ENCODE assay signal across 8 cellular contexts in genomic region chr1:203291201-203292096, GRCh38. TPM values are rescaled to one million over a fixed set of nuclear protein-coding genes. Genes with fewer than 3 reads are reported as not detected.
DNase-seq lines count a peak whose midpoint lies in the region; ATAC-seq, FAIRE-seq and TF ChIP-seq lines count a peak whose summit lies in the region.

No MANE protein-coding gene starts in this region.

- CTCF ChIA-PET in CD4-positive, alpha-beta T cell (lab: Charles Lee) = interaction anchor here (1.1 to 5.3 kb wide), 9 partner anchors 9 to 51 kb away, joined by 5 to 34 read pairs (median 17); no protein-coding TSS in a partner anchor
- CTCF ChIA-PET in H1 (lab: Charles Lee; ENCODE audit: partially characterized antibody) = interaction anchor here (0.7 to 39.0 kb wide), 11 partner anchors 15 to 251 kb away, joined by 3 to 785 read pairs (median 4); no protein-coding TSS in a partner anchor

- H3K18ac ChIP-seq in H1 (ENCODE audit: extremely low read depth, low read length) = no peak overlapping the region; the same call in 1 of the 2 replicates

- H3K4me1 ChIP-seq in MM.1S (ENCODE audit: low read length) = peaks cover 63% of the 10 kb centered on the region
- peaks cover 15 to 32% (median 22%) of the 10 kb centered on the region in 4 experiments for H3K4me1 ChIP-seq in H1 (replicated peaks in 1 of 4; ENCODE audit: control insufficient read depth in 3 of 4, insufficient read depth in 4 of 4, low read length in 3 of 4)
- peaks cover 3% of the 10 kb centered on the region for H3K4me1 ChIP-seq in osteoblast (ENCODE audit: insufficient read depth, low read length)

- intact Hi-C loops in CD4-positive, alpha-beta T cell (cut with DNase I, micrococcal nuclease) = no loop called here

- peak overlapping the region; percentile 55; the same call in 1 of the 2 replicates for H2BK5ac ChIP-seq in H1 (ENCODE audit: low read depth, low read length)

- TF ChIP-seq POLR2A in H1 (IDR thresholded peaks at IDR 0.05; ENCODE audit: control extremely low read depth in 1 of 2, low read depth in 2 of 2, low read length in 2 of 2) = no peak

- H3K14ac ChIP-seq in H1 (ENCODE audit: insufficient read length) = no peak overlapping the region

- peak overlapping the region; percentile 66 for H2BK20ac ChIP-seq in H1 (ENCODE audit: low read length)

- no peak for ATAC-seq in CD4-positive, alpha-beta T cell (ENCODE audit: poor library complexity)

- H3K36me3 Mint-ChIP-seq in CD4-positive, alpha-beta T cell (ENCODE audit: low read depth) = peaks cover 8% of the 10 kb centered on the region

- no peaks in the 10 kb centered on the region for H3K36me3 ChIP-seq in MM.1S (replicated peaks; ENCODE audit: insufficient read depth, low read length)
- H3K36me3 ChIP-seq in H1 (ENCODE audit: control insufficient read depth in 2 of 4, insufficient read depth in 4 of 4, low read length in 3 of 4) = no peaks in the 10 kb centered on the region
- H3K36me3 ChIP-seq in osteoblast (ENCODE audit: insufficient read depth, low read length) = no peaks in the 10 kb centered on the region

- no peaks in the 10 kb centered on the region for H3K27me3 ChIP-seq in CD4-positive, alpha-beta T cell (ENCODE audit: control insufficient read depth, insufficient read depth, low read length)
- H3K27me3 ChIP-seq in MM.1S (replicated peaks; ENCODE audit: insufficient read depth, low read length) (no peaks in the 10 kb centered on the region), H1 (replicated peaks in 1 of 4; ENCODE audit: control insufficient read depth in 3 of 4, extremely low read depth in 1 of 4, insufficient read depth in 3 of 4, low read length in 3 of 4) (peaks cover 0 to 25% (median 13%) of the 10 kb centered on the region in 4 experiments; a peak in 4 of 7 replicates), osteoblast (ENCODE audit: insufficient read depth, low read length) (peaks cover 20% of the 10 kb centered on the region)

- peak overlapping the region; percentile 100 for H3K27ac Mint-ChIP-seq in CD4-positive, alpha-beta T cell

- no peaks in the 10 kb centered on the region; the same call in 1 of the 2 replicates for H3K23me2 ChIP-seq in H1 (ENCODE audit: low read depth, low read length)

- TF ChIP-seq RAD21 in H1 (IDR thresholded peaks at IDR 0.05 in 1 of 2, conservative IDR thresholded peaks at IDR 0.05 in 1 of 2; ENCODE audit: low read depth in 2 of 2, low read length in 2 of 2) = no peak

- POLR2A ChIA-PET in CD4-positive, alpha-beta T cell (lab: Charles Lee) = interaction anchor here (1.0 to 13.2 kb wide), 13 partner anchors 8 to 474 kb away, joined by 3 to 569 read pairs (median 7); partner anchors contain the start of genes BTG2, LAX1 and TMEM183A
- POLR2A ChIA-PET in H1 (lab: Charles Lee; ENCODE audit: partially characterized antibody) = interaction anchor here (0.8 to 2.1 kb wide), 10 partner anchors 9 to 34 kb away, joined by 3 to 7 read pairs (median 3); no protein-coding TSS in a partner anchor

- no peak overlapping the region for H2AFZ ChIP-seq in MM.1S (ENCODE audit: low read length)
- H2AFZ ChIP-seq in H1 (ENCODE audit: low read length) = no peak overlapping the region
- H2AFZ ChIP-seq in osteoblast (ENCODE audit: low read length) = no peak overlapping the region

- TF ChIP-seq CTCF in CD4-positive, alpha-beta T cell (IDR thresholded peaks at IDR 0.05) = no peak
- TF ChIP-seq CTCF in MM.1S (IDR thresholded peaks at IDR 0.05; ENCODE audit: low read length) = no peak
- TF ChIP-seq CTCF in H1 (IDR thresholded peaks at IDR 0.05; ENCODE audit: control extremely low read depth in 1 of 3, insufficient read depth in 1 of 3, low read depth in 1 of 3, low read length in 3 of 3) = no peak
- no peak for TF ChIP-seq CTCF in osteoblast (IDR thresholded peaks at IDR 0.05; ENCODE audit: extremely low read depth, low read depth, low read length)
- no peak for TF ChIP-seq CTCF in GM13976 (IDR thresholded peaks at IDR 0.05; ENCODE audit: borderline replicate concordance, control extremely low read depth, extremely low read depth, insufficient read depth, missing control alignments)

- H3K9me2 ChIP-seq in MM.1S (replicated peaks; ENCODE audit: insufficient read depth, low read length) = no peaks in the 10 kb centered on the region

- no peaks in the 10 kb centered on the region for H3K9me3 Mint-ChIP-seq in CD4-positive, alpha-beta T cell

- H3K27me3 Mint-ChIP-seq in CD4-positive, alpha-beta T cell = no peaks in the 10 kb centered on the region

- peak overlapping the region; percentile 84 for H3K4me2 ChIP-seq in MM.1S (ENCODE audit: low read depth, low read length)
- H3K4me2 ChIP-seq in H1 (ENCODE audit: insufficient read depth in 1 of 2, low read depth in 2 of 2, low read length in 2 of 2) = peak overlapping the region; percentile 69 to 75; a peak in 3 of 4 replicates
- H3K4me2 ChIP-seq in osteoblast (ENCODE audit: insufficient read depth, low read length) = no peak overlapping the region

- peaks cover 91% of the 10 kb centered on the region for H3K4me1 Mint-ChIP-seq in CD4-positive, alpha-beta T cell (ENCODE audit: low read depth)

- peaks cover 45% of the 10 kb centered on the region for H3F3A ChIP-seq in MM.1S (ENCODE audit: insufficient read depth, low read length)

- H4K20me1 ChIP-seq in MM.1S (ENCODE audit: insufficient read depth, low read length) = no peaks in the 10 kb centered on the region
- no peaks in the 10 kb centered on the region for H4K20me1 ChIP-seq in H1 (replicated peaks in 1 of 2; ENCODE audit: control insufficient read depth in 1 of 2, insufficient read depth in 2 of 2, low read length in 2 of 2)
- no peaks in the 10 kb centered on the region for H4K20me1 ChIP-seq in osteoblast (ENCODE audit: insufficient read depth, low read length)

- H3K27ac ChIP-seq in CD4-positive, alpha-beta T cell (ENCODE audit: low read depth, low read length) = peak overlapping the region; percentile 99
- H3K27ac ChIP-seq in MM.1S (ENCODE audit: low read length) (peak overlapping the region; percentile 97), H1 (ENCODE audit: low read depth, low read length) (peak overlapping the region; percentile 49; the same call in 1 of the 2 replicates), osteoblast (ENCODE audit: low read depth, low read length) (no peak overlapping the region)

- H3K9ac ChIP-seq in MM.1S (ENCODE audit: low read length) = peak overlapping the region; percentile 96
- peak overlapping the region in 1 of 4 experiments; percentile 64; a peak in 2 of 7 replicates for H3K9ac ChIP-seq in H1 (replicated peaks in 1 of 4; ENCODE audit: extremely low read depth in 1 of 4, low read depth in 3 of 4, low read length in 3 of 4)

- no peaks in the 10 kb centered on the region for H3K9me3 ChIP-seq in CD4-positive, alpha-beta T cell (ENCODE audit: control insufficient read depth, low read length)
- H3K9me3 ChIP-seq in MM.1S (replicated peaks; ENCODE audit: insufficient read depth, low read length) (no peaks in the 10 kb centered on the region), H1 (ENCODE audit: insufficient read depth in 2 of 2, low read depth in 1 of 2, low read length in 1 of 2) (no peaks in the 10 kb centered on the region), osteoblast (ENCODE audit: low read depth, low read length) (no peaks in the 10 kb centered on the region)

- H2AK5ac ChIP-seq in H1 (ENCODE audit: low read depth, low read length) = peak overlapping the region; percentile 95

- peak overlapping the region; percentile 96 for H2BK12ac ChIP-seq in H1 (ENCODE audit: low read depth, low read length)

- H4K91ac ChIP-seq in H1 (replicated peaks; ENCODE audit: insufficient read length, low read length) = peak overlapping the region; percentile 32

- H3K4ac ChIP-seq in H1 (replicated peaks; ENCODE audit: insufficient read length, low read depth, low read length) = no peak overlapping the region

- no peak overlapping the region for H3K23ac ChIP-seq in H1 (ENCODE audit: insufficient read length)

- H4K8ac ChIP-seq in H1 (ENCODE audit: extremely low read depth, insufficient read depth, low read length) = no peak overlapping the region

- H3K4me3 Mint-ChIP-seq in CD4-positive, alpha-beta T cell = peak overlapping the region; percentile 88

- H3K79me1 ChIP-seq in H1 (ENCODE audit: low read depth, low read length) = no peaks in the 10 kb centered on the region

- peak overlapping the region; percentile 48; the same call in 1 of the 2 replicates for H2BK15ac ChIP-seq in H1 (ENCODE audit: low read length)

- H4K5ac ChIP-seq in H1 (ENCODE audit: insufficient read length, low read depth, low read length) = no peak overlapping the region

- WGBS in H1 (ENCODE audit: extremely low coverage in 1 of 2, insufficient coverage in 1 of 2, insufficient read length in 1 of 2, insufficient replicate concordance in 2 of 2, low coverage in 1 of 2, low lambda C conversion rate in 2 of 2, missing lambda C conversion rate in 1 of 2), 2 experiments = 90% methylated on average over 17 of the region's 17 CpGs; no CpG with 5 or more reads in 1 of the 2 experiments

- DNase-seq in CD4-positive, alpha-beta T cell = no peak
- DNase-seq in MM.1S (no peak), H1 (ENCODE audit: low read depth in 1 of 2, low spot score in 2 of 2) (no peak), osteoblast (ENCODE audit: insufficient read length, low spot score, missing footprints) (peak; percentile 48), NK-92 (lab: John Stamatoyannopoulos, UW; ENCODE audit: unreplicated experiment) (no peak), GM13976 (ENCODE audit: low spot score) (no peak), activated gamma-delta T cell (lab: John Stamatoyannopoulos, UW) (no peak), HUDEP-2 (lab: John Stamatoyannopoulos, UW; ENCODE audit: unreplicated experiment in 76 of 76) (no peak)

- H3K56ac ChIP-seq in H1 (replicated peaks; ENCODE audit: insufficient read length, low read depth, low read length) = no peak overlapping the region

- no peak overlapping the region for H3K4me3 ChIP-seq in MM.1S (ENCODE audit: low read length)
- peak overlapping the region in 1 of 4 experiments; percentile 53; a peak in 2 of 8 replicates for H3K4me3 ChIP-seq in H1 (ENCODE audit: extremely low read depth in 1 of 4, insufficient read depth in 2 of 4, low read depth in 3 of 4, low read length in 4 of 4)
- H3K4me3 ChIP-seq in osteoblast (ENCODE audit: insufficient read depth, low read length) = no peak overlapping the region

- FAIRE-seq in H1 (lab: Jason Lieb, UNC) = no peak

- in situ Hi-C loops in GM13976 (cut with MboI; ENCODE audit: low sequenced_read_pairs, unreplicated experiment) = no loop called here

- H3K79me2 ChIP-seq in MM.1S (ENCODE audit: low read length) (peaks cover 24% of the 10 kb centered on the region), H1 (ENCODE audit: control insufficient read depth in 1 of 2, insufficient read depth in 2 of 2, low read length in 2 of 2) (no peaks in the 10 kb centered on the region), osteoblast (ENCODE audit: insufficient read depth, low read length) (no peaks in the 10 kb centered on the region)

- H2BK120ac ChIP-seq in H1 (replicated peaks; ENCODE audit: low read depth, low read length) = no peak overlapping the region

- TF ChIP-seq EP300 in H1 (IDR thresholded peaks at IDR 0.05; ENCODE audit: borderline replicate concordance in 1 of 2, low read depth in 2 of 2, low read length in 2 of 2) = no peak

RNA-seq across cellular contexts. Expression of gene BTG2, which starts 13.9 kb away (rescaled TPM):
- 100 to 1,000 TPM; 802 to 849 TPM for total RNA-seq in CD4-positive, alpha-beta T cell
- total RNA-seq in H1 (2021; fragmentation: NEBNext Ultra II Directional; extraction: Animal tissue kit (Norgen Biotek cat#: 25700)) = 4.1 and 4.8 TPM in 2 replicates
- 11.0 and 15.1 TPM in 2 replicates for polyA plus RNA-seq in H1 (2011; rRNA removed)
- 10.1 TPM for polyA plus RNA-seq in H1 (2011; cell fraction: cytosol; rRNA removed)
- polyA plus RNA-seq in H1 (2011; cell fraction: nucleus; rRNA removed) = 10.0 TPM
- polyA plus RNA-seq in H1 (2012, experiment 1 of 2) = 5.6 to 6.3 TPM (median 5.9 TPM) in 4 replicates
- 7.6 TPM for polyA plus RNA-seq in H1 (2012, experiment 2 of 2)
- polyA plus RNA-seq in H1 (2013, experiment 1 of 2) = 2.1 TPM
- polyA plus RNA-seq in H1 (2013, experiment 2 of 2) = 2.6 TPM
- polyA minus RNA-seq in H1 (2011; rRNA and poly(A)+ RNA removed) = 7.2 and 7.6 TPM in 2 replicates
- polyA minus RNA-seq in H1 (2011; cell fraction: cytosol; rRNA and poly(A)+ RNA removed) = 9.8 TPM
- 19.8 TPM for polyA minus RNA-seq in H1 (2011; cell fraction: nucleus; rRNA and poly(A)+ RNA removed)
- total RNA-seq in osteoblast = 14.5 and 14.7 TPM in 2 replicates

RNA-seq across cellular contexts. Expression of gene FMOD, which starts 59.5 kb away (rescaled TPM):
- total RNA-seq in CD4-positive, alpha-beta T cell = not detected
- 0.27 and 0.32 TPM in 2 replicates for total RNA-seq in H1 (2021; fragmentation: NEBNext Ultra II Directional; extraction: Animal tissue kit (Norgen Biotek cat#: 25700))
- 0.17 and 0.20 TPM in 2 replicates for polyA plus RNA-seq in H1 (2011; rRNA removed)
- 0.12 TPM for polyA plus RNA-seq in H1 (2011; cell fraction: cytosol; rRNA removed)
- polyA plus RNA-seq in H1 (2011; cell fraction: nucleus; rRNA removed) = 0.24 TPM
- 0.12 to 0.33 TPM (median 0.15 TPM) in 4 replicates for polyA plus RNA-seq in H1 (2012, experiment 1 of 2)
- 0.38 TPM for polyA plus RNA-seq in H1 (2012, experiment 2 of 2)
- polyA plus RNA-seq in H1 (2013, experiment 1 of 2) = 0.22 TPM
- 0.31 TPM for polyA plus RNA-seq in H1 (2013, experiment 2 of 2)
- 0.41 and 0.54 TPM in 2 replicates for polyA minus RNA-seq in H1 (2011; rRNA and poly(A)+ RNA removed)
- not detected for polyA minus RNA-seq in H1 (2011; cell fraction: cytosol; rRNA and poly(A)+ RNA removed)
- polyA minus RNA-seq in H1 (2011; cell fraction: nucleus; rRNA and poly(A)+ RNA removed) = not detected
- 2.9 and 5.9 TPM in 2 replicates for total RNA-seq in osteoblast

Comparison
In these comparisons a context has a peak if more than half of its experiments do, and no peak if none do; other contexts are left out.
1. RNA of gene BTG2, which starts 13.9 kb away (total RNA-seq): 802 to 849 TPM in CD4-positive, alpha-beta T cell; 14.5 to 14.7 TPM in osteoblast and 4.1 to 4.8 TPM in H1; every median in the first group is over 10 times any median in the second.